In the genomic region with DNA sequence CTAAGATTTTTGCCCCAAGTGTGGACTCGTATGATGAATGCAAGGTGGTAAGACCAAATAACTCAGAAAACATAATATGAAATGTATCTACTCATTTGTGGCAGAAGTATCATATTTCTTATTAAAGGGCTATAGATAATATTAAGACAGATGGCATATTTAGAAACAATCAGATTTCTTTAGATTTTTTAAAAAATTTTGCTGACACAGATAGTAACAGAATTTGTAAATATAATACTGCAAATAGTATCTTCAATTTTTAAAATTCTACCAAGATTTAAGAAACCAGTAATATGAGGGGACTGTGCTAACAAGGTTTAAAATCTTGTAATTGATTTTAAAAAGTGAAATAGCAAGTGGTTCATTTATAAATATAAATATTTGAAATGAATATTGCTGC, we compare ENCODE assay signal across 2 cellular contexts.
TF ChIP-seq lines count a peak whose summit lies in the region.

No MANE protein-coding gene starts in this region.

TF ChIP-seq in IMR-90, 13 proteins besides CTCF, POLR2A, EP300 and RAD21:
- TF ChIP-seq MAFK (IDR thresholded peaks at IDR 0.05; ENCODE audit: low read depth, low read length) (0 out of 2 replicates have a peak, but pooled peaks have one; percentile 33), FOS (IDR thresholded peaks at IDR 0.05; ENCODE audit: low read depth, low read length) (no peak)
TF ChIP-seq in IMR-90: peak in this region for 1.

TF ChIP-seq in K562, 482 proteins besides CTCF, POLR2A, EP300 and RAD21:
- no peak for TF ChIP-seq RB1 (IDR thresholded peaks at IDR 0.05; ENCODE audit: low read depth)
- peak; percentile 55 for TF ChIP-seq ZNF316 (IDR thresholded peaks at IDR 0.05)
- no peak for TF ChIP-seq RBM22 (IDR thresholded peaks at IDR 0.05; ENCODE audit: low read depth, low read length, poor library complexity, severe bottlenecking)
- no peak for TF ChIP-seq TAF7 (tag; IDR thresholded peaks at IDR 0.05)
